2 cellular contexts compared by ENCODE assay signal in genomic region chr3:65020233-65020632, GRCh38.
TF ChIP-seq lines count a peak whose summit lies in the region.

No MANE protein-coding gene starts in this region.

TF ChIP-seq in GM23338, 12 proteins besides CTCF, POLR2A, EP300 and RAD21 (continued from another document):
- TF ChIP-seq POLR2AphosphoS5 (IDR thresholded peaks at IDR 0.05; ENCODE audit: low read depth) (no peak), EZH2 (IDR thresholded peaks at IDR 0.05; ENCODE audit: low read depth, unreplicated experiment) (no peak), ZNF462 (CRISPR knock-in tag; IDR thresholded peaks at IDR 0.05) (no peak)

TF ChIP-seq in endothelial cell of umbilical vein, 7 proteins besides CTCF, POLR2A, EP300 and RAD21:
- no peak for TF ChIP-seq GATA2 (IDR thresholded peaks at IDR 0.05; ENCODE audit: insufficient read depth, insufficient read length, low read depth, low read length)
- TF ChIP-seq POLR2AphosphoS5 (IDR thresholded peaks at IDR 0.05; ENCODE audit: insufficient read depth, low read depth, low read length) = no peak
- TF ChIP-seq JUN (IDR thresholded peaks at IDR 0.05; ENCODE audit: borderline replicate concordance, insufficient read depth, insufficient read length, low read depth) = no peak
- TF ChIP-seq FOS (IDR thresholded peaks at IDR 0.05; ENCODE audit: borderline replicate concordance, insufficient read depth, low read length) = no peak
- no peak for TF ChIP-seq MYC (IDR thresholded peaks at IDR 0.05; ENCODE audit: low read depth, low read length)
- TF ChIP-seq EZH2 (IDR thresholded peaks at IDR 0.05; ENCODE audit: borderline replicate concordance, low read depth, low read length, severe bottlenecking) = no peak
- no peak for TF ChIP-seq MAX (IDR thresholded peaks at IDR 0.05; ENCODE audit: insufficient read depth, insufficient read length)
TF ChIP-seq in endothelial cell of umbilical vein: peak in this region for 0.
